ENCODE assay signal across 17 cellular contexts in the genomic region with DNA sequence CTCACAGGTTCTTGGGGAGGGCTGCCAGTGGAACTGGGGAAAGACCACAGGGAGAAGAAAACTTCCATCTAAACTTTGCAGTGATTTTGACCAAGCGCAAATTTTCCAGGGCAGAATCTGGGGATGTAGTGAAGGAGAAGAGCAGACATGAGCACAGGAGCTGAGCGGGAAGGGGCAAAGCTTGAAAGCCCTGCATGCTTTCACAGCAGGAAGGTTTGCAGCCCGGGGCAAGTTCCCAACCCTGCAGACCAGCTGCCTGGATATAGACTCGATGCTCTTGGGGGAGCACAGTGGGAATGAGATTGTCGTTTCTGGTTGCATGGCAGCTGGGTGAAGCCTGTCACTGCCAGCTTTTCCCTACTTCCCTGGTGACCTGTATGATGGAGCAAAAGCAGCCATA.
DNase-seq lines count a peak whose midpoint lies in the region; ATAC-seq and TF ChIP-seq lines count a peak whose summit lies in the region.
"Had no signal": no experiment of that assay in that cellular context is flagged by ENCODE, and none has a peak within 500 bp of the region (broad histone marks: within the 10 kb centered on the region; RNA-seq: fewer than 3 reads in every experiment).

No MANE protein-coding gene starts in this region.

- DNase-seq in ELF-1 (ENCODE audit: low read depth, low spot score) (peak; percentile 82), WTC11 (ENCODE audit: low spot score) (peak; percentile 46), iPS DF 6.9 (ENCODE audit: low read depth, low spot score) (peak; percentile 11), brain microvascular endothelial cell (no peak), NCI-H2227 (lab: John Stamatoyannopoulos, UW; ENCODE audit: unreplicated experiment) (no peak), SKM-1 treated with dmso at 0.1 percent for 144 hours (lab: John Stamatoyannopoulos, UW; ENCODE audit: unreplicated experiment) (no peak), GOT3 (lab: John Stamatoyannopoulos, UW) (no peak)
- DNase-seq: 8988T; CD4-positive, alpha-beta memory T cell; DMS153; DMS79; H7 had no signal

- peak; percentile 92 for ATAC-seq in WTC11
- ATAC-seq: GM12878, HepG2 had no signal

- H3K36me3 ChIP-seq in iPS DF 6.9 (ENCODE audit: control insufficient read depth, insufficient read depth, low read length) = no peaks in the 10 kb centered on the region
- no peaks in the 10 kb centered on the region for H3K36me3 ChIP-seq in brain microvascular endothelial cell (replicated peaks)

- H3K4me3 Mint-ChIP-seq in WTC11 = no peak overlapping the region
- H3K4me3 Mint-ChIP-seq: CD14-positive monocyte; CD4-positive, alpha-beta memory T cell; IgD-negative memory B cell had no signal

- peaks cover 17% of the 10 kb centered on the region for H3K36me3 Mint-ChIP-seq in WTC11
- H3K36me3 Mint-ChIP-seq: CD14-positive monocyte; CD4-positive, alpha-beta memory T cell had no signal

- WGBS in iPS DF 6.9 (ENCODE audit: insufficient coverage, insufficient read length) = no CpG with 5 or more reads among the region's 5 CpGs

- in situ Hi-C loops in brain microvascular endothelial cell (cut with HindIII; ENCODE audit: low pct_ligation_motif_present, low sequenced_read_pairs) = no loop called here

- no peak for TF ChIP-seq CTCF in WTC11 (IDR thresholded peaks at IDR 0.05)
- TF ChIP-seq CTCF in brain microvascular endothelial cell (IDR thresholded peaks at IDR 0.05; ENCODE audit: low read depth, low read length, missing control alignments) = no peak

- H3K27me3 ChIP-seq in iPS DF 6.9 (ENCODE audit: control insufficient read depth, insufficient read depth, low read length) = no peaks in the 10 kb centered on the region
- H3K27me3 ChIP-seq in brain microvascular endothelial cell (replicated peaks) = no peaks in the 10 kb centered on the region
- H3K27me3 ChIP-seq: BLaER1 had no signal

- no peak overlapping the region for H3K4me3 ChIP-seq in iPS DF 6.9 (ENCODE audit: low read length)
- H3K4me3 ChIP-seq in brain microvascular endothelial cell (ENCODE audit: low read depth, low read length) = no peak overlapping the region
- H3K4me3 ChIP-seq: BLaER1, GM12878 had no signal

- peaks cover 21% of the 10 kb centered on the region for H3K27me3 Mint-ChIP-seq in WTC11 (ENCODE audit: low read depth)
- H3K27me3 Mint-ChIP-seq: IgD-negative memory B cell had no signal

- POLR2A ChIA-PET in WTC11 (lab: Charles Lee) = no interaction called here

- peaks cover 24% of the 10 kb centered on the region for H3K9me3 Mint-ChIP-seq in WTC11

- H3K27ac ChIP-seq in iPS DF 6.9 (ENCODE audit: low read length) (no peak overlapping the region), brain microvascular endothelial cell (no peak overlapping the region)
- H3K27ac ChIP-seq: BLaER1 had no signal

- peak overlapping the region; percentile 15; the same call in 1 of the 2 replicates for H3K27ac Mint-ChIP-seq in WTC11
- H3K27ac Mint-ChIP-seq: CD14-positive monocyte; CD4-positive, alpha-beta memory T cell; IgD-negative memory B cell had no signal

- CTCF ChIA-PET in WTC11 (lab: Charles Lee) = interaction anchor here (0.9 kb wide), 2 partner anchors 87 to 159 kb away, joined by 3 to 4 read pairs; no protein-coding TSS in a partner anchor

- H3K4me1 ChIP-seq in iPS DF 6.9 (ENCODE audit: control insufficient read depth, insufficient read depth, low read length) = no peaks in the 10 kb centered on the region; the same call in 1 of the 2 replicates
- H3K4me1 ChIP-seq: BLaER1 had no signal

- H3K9me3 ChIP-seq in iPS DF 6.9 (ENCODE audit: control insufficient read depth, insufficient read depth, low read length) = no peaks in the 10 kb centered on the region

- peaks cover 26% of the 10 kb centered on the region for H3K4me1 Mint-ChIP-seq in WTC11
- H3K4me1 Mint-ChIP-seq: CD14-positive monocyte; CD4-positive, alpha-beta memory T cell; IgD-negative memory B cell had no signal

TF ChIP-seq in WTC11, 78 proteins besides CTCF, POLR2A, EP300 and RAD21 (continues in another document):
- TF ChIP-seq FOXK1 (CRISPR knock-in tag; IDR thresholded peaks at IDR 0.05) = no peak
- TF ChIP-seq SOX15 (CRISPR knock-in tag; IDR thresholded peaks at IDR 0.05) = no peak
- no peak for TF ChIP-seq NFYB (CRISPR knock-in tag; conservative IDR thresholded peaks at IDR 0.05; ENCODE audit: low read depth)
- TF ChIP-seq MLX (CRISPR knock-in tag; IDR thresholded peaks at IDR 0.05) = no peak
- no peak for TF ChIP-seq GRHL2 (CRISPR knock-in tag; IDR thresholded peaks at IDR 0.05; ENCODE audit: insufficient replicate concordance, severe bottlenecking)
- TF ChIP-seq, protein P1, sequence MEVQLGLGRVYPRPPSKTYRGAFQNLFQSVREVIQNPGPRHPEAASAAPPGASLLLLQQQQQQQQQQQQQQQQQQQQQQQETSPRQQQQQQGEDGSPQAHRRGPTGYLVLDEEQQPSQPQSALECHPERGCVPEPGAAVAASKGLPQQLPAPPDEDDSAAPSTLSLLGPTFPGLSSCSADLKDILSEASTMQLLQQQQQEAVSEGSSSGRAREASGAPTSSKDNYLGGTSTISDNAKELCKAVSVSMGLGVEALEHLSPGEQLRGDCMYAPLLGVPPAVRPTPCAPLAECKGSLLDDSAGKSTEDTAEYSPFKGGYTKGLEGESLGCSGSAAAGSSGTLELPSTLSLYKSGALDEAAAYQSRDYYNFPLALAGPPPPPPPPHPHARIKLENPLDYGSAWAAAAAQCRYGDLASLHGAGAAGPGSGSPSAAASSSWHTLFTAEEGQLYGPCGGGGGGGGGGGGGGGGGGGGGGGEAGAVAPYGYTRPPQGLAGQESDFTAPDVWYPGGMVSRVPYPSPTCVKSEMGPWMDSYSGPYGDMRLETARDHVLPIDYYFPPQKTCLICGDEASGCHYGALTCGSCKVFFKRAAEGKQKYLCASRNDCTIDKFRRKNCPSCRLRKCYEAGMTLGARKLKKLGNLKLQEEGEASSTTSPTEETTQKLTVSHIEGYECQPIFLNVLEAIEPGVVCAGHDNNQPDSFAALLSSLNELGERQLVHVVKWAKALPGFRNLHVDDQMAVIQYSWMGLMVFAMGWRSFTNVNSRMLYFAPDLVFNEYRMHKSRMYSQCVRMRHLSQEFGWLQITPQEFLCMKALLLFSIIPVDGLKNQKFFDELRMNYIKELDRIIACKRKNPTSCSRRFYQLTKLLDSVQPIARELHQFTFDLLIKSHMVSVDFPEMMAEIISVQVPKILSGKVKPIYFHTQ (CRISPR knock-in tag; IDR thresholded peaks at IDR 0.05) = no peak
- TF ChIP-seq ZNF396 (CRISPR knock-in tag; IDR thresholded peaks at IDR 0.05; ENCODE audit: borderline replicate concordance) = no peak
- TF ChIP-seq NR1H2 (CRISPR knock-in tag; IDR thresholded peaks at IDR 0.05) = no peak
- TF ChIP-seq OVOL2 (CRISPR knock-in tag; IDR thresholded peaks at IDR 0.05; ENCODE audit: borderline replicate concordance) = no peak
- TF ChIP-seq, protein P2, sequence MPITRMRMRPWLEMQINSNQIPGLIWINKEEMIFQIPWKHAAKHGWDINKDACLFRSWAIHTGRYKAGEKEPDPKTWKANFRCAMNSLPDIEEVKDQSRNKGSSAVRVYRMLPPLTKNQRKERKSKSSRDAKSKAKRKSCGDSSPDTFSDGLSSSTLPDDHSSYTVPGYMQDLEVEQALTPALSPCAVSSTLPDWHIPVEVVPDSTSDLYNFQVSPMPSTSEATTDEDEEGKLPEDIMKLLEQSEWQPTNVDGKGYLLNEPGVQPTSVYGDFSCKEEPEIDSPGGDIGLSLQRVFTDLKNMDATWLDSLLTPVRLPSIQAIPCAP (CRISPR knock-in tag; IDR thresholded peaks at IDR 0.05) = no peak
- no peak for TF ChIP-seq ATF1 (CRISPR knock-in tag; IDR thresholded peaks at IDR 0.05)
- TF ChIP-seq MAX (CRISPR knock-in tag; IDR thresholded peaks at IDR 0.05) = no peak
- TF ChIP-seq, protein P3, sequence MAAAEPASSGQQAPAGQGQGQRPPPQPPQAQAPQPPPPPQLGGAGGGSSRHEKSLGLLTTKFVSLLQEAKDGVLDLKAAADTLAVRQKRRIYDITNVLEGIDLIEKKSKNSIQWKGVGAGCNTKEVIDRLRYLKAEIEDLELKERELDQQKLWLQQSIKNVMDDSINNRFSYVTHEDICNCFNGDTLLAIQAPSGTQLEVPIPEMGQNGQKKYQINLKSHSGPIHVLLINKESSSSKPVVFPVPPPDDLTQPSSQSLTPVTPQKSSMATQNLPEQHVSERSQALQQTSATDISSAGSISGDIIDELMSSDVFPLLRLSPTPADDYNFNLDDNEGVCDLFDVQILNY (CRISPR knock-in tag; IDR thresholded peaks at IDR 0.05) = no peak

Comparison
In these comparisons a context has a peak if more than half of its experiments do, and no peak if none do; other contexts are left out.
1. DNase-seq: peak in ELF-1 (single experiment), WTC11 (single experiment) and iPS DF 6.9 (single experiment); none in brain microvascular endothelial cell (single experiment), NCI-H2227 (single experiment), SKM-1 treated with dmso at 0.1 percent for 144 hours (single experiment) and GOT3 (single experiment).